1 cellular context compared by ENCODE assay signal in the genomic region with DNA sequence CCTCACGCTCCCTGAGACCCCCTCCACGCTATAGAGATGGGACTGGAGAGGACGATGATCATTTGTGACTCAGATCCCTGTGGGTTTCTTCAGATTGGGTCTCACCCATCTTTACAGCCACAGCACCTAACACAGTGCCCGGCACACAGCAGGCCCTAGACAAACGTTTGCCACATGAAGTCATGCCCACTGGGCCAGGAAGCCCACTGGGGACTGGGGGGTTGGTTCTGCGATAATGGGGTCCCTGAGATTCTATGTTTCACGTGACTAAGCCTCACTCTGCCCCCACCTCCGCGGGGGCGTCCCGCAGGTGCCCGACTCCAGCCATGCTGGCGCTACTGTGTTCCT.
TF ChIP-seq lines count a peak whose summit lies in the region.

No MANE protein-coding gene starts in this region.

TF ChIP-seq in WTC11, 78 proteins besides CTCF, POLR2A, EP300 and RAD21 (continued from another document):
- TF ChIP-seq ZNF532 (CRISPR knock-in tag; IDR thresholded peaks at IDR 0.05; ENCODE audit: borderline replicate concordance) = no peak
- no peak for TF ChIP-seq ZNF317 (CRISPR knock-in tag; IDR thresholded peaks at IDR 0.05; ENCODE audit: borderline replicate concordance, low read depth)
- TF ChIP-seq JUN (CRISPR knock-in tag; IDR thresholded peaks at IDR 0.05) = no peak
- TF ChIP-seq PRRX2 (CRISPR knock-in tag; IDR thresholded peaks at IDR 0.05) = no peak
- TF ChIP-seq, protein P1, sequence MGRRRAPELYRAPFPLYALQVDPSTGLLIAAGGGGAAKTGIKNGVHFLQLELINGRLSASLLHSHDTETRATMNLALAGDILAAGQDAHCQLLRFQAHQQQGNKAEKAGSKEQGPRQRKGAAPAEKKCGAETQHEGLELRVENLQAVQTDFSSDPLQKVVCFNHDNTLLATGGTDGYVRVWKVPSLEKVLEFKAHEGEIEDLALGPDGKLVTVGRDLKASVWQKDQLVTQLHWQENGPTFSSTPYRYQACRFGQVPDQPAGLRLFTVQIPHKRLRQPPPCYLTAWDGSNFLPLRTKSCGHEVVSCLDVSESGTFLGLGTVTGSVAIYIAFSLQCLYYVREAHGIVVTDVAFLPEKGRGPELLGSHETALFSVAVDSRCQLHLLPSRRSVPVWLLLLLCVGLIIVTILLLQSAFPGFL (CRISPR knock-in tag; IDR thresholded peaks at IDR 0.05; ENCODE audit: borderline replicate concordance) = no peak
- TF ChIP-seq, protein P2, sequence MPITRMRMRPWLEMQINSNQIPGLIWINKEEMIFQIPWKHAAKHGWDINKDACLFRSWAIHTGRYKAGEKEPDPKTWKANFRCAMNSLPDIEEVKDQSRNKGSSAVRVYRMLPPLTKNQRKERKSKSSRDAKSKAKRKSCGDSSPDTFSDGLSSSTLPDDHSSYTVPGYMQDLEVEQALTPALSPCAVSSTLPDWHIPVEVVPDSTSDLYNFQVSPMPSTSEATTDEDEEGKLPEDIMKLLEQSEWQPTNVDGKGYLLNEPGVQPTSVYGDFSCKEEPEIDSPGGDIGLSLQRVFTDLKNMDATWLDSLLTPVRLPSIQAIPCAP (CRISPR knock-in tag; IDR thresholded peaks at IDR 0.05) = no peak
- no peak for TF ChIP-seq MYBL2 (CRISPR knock-in tag; IDR thresholded peaks at IDR 0.05)
- no peak for TF ChIP-seq RELA (CRISPR knock-in tag; IDR thresholded peaks at IDR 0.05; ENCODE audit: borderline replicate concordance)
- no peak for TF ChIP-seq ZBTB43 (CRISPR knock-in tag; IDR thresholded peaks at IDR 0.05)
- no peak for TF ChIP-seq EMX1 (CRISPR knock-in tag; IDR thresholded peaks at IDR 0.05)
- no peak for TF ChIP-seq ELF4 (CRISPR knock-in tag; IDR thresholded peaks at IDR 0.05; ENCODE audit: low read depth)
- no peak for TF ChIP-seq ESRRA (CRISPR knock-in tag; IDR thresholded peaks at IDR 0.05; ENCODE audit: borderline replicate concordance)
